8 cellular contexts compared by ENCODE assay signal in the genomic region with DNA sequence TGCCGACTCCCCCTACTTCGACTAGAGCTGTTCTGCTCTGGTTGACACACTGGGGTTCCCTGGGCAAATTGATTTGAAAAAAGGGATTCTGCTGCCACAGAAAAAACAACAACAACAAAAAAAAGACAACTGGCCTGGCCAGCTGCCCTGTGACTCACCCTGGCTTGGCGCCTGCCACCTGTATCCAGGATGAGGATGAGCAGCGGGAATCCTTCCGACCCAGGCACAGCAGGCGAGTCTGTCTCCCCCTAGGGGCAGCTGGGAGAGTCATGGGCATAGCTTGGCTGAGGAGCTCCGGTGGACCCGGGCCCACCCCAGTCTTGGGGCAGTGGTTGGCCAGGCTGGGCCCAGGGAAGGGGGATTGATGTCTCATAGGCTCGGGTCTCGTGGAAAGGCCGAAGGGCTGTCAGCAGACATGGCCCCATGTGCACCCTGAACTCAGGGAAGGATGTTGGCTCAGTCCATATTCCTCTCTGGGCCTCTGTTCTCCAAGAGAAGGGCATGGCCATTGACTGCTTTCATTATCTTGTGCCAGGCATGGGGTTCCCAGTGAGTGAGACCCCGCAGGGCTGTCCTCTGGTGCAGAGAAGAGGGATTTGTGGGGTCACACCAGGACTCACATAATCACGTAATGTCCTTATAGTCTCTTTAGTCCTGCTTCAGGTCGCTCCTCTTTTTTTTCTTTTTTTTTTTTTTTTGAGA. TPM values are rescaled to one million over a fixed set of nuclear protein-coding genes. Genes with fewer than 3 reads are reported as not detected.
DNase-seq lines count a peak whose midpoint lies in the region; ATAC-seq and TF ChIP-seq lines count a peak whose summit lies in the region.

No MANE protein-coding gene starts in this region.

- H3K4me3 ChIP-seq in epithelial cell of proximal tubule (ENCODE audit: low read depth, low read length), result no peak overlapping the region

- intact Hi-C loops in Right ventricle myocardium inferior (cut with DNase I), result loop anchor here (5.0 kb wide), 2 partner anchors 101 to 356 kb away; no protein-coding TSS in a partner anchor
- intact Hi-C loops in cardiac septum (cut with DNase I), result loop anchor here (5.0 kb wide), 2 partner anchors 101 to 236 kb away; no protein-coding TSS in a partner anchor

- ATAC-seq in Right ventricle myocardium inferior (peak; percentile 45), GM21423 (IDR thresholded peaks at IDR 0.05; ENCODE audit: unreplicated experiment) (no peak), HG03342 (IDR thresholded peaks at IDR 0.05; ENCODE audit: unreplicated experiment) (no peak)

- TF ChIP-seq CTCF in epithelial cell of proximal tubule (conservative IDR thresholded peaks at IDR 0.05; ENCODE audit: low read depth, low read length), result peak; percentile 96

- DNase-seq in Right ventricle myocardium inferior (ENCODE audit: missing footprints) (peak; percentile 65), cardiac septum (ENCODE audit: low spot score) (no peak), NCI-H146 treated with DMSO at 0.1 percent for 48 hours (lab: John Stamatoyannopoulos, UW; ENCODE audit: unreplicated experiment) (peak; percentile 50), epithelial cell of proximal tubule (ENCODE audit: low read depth) (no peak), myocyte (ENCODE audit: low read depth) (peak; percentile 86)
- peak; percentile 41 for DNase-seq in activated CD4-positive, alpha-beta T cell treated with anti-CD3 and anti-CD28 coated beads, Interleukin-2, amount 50 U/mL, for 1 hour

RNA-seq across cellular contexts. Expression of a gene that starts 10.4 kb away (rescaled TPM):
- total RNA-seq in Right ventricle myocardium inferior (126 TPM), cardiac septum (130 TPM), epithelial cell of proximal tubule (67.8 and 88.2 TPM in 2 replicates), myocyte (181 and 248 TPM in 2 replicates)
- polyA plus RNA-seq in myocyte (2012), result 84.4 TPM

RNA-seq across cellular contexts. Expression of a gene that starts 27.7 kb away (rescaled TPM):
- 10.0 TPM for total RNA-seq in Right ventricle myocardium inferior
- 8.1 TPM for total RNA-seq in cardiac septum
- total RNA-seq in epithelial cell of proximal tubule, result 12.2 and 19.9 TPM in 2 replicates
- 18.9 and 20.1 TPM in 2 replicates for total RNA-seq in myocyte
- polyA plus RNA-seq in myocyte (2012), result 23.8 TPM

Comparison
In these comparisons a context has a peak if more than half of its experiments do, and no peak if none do; other contexts are left out.
1. DNase-seq: peak in Right ventricle myocardium inferior (single experiment), NCI-H146 treated with DMSO at 0.1 percent for 48 hours (single experiment), activated CD4-positive, alpha-beta T cell treated with anti-CD3 and anti-CD28 coated beads, Interleukin-2, amount 50 U/mL, for 1 hour (single experiment) and myocyte (single experiment); none in cardiac septum (single experiment) and epithelial cell of proximal tubule (single experiment).